In the genomic region with DNA sequence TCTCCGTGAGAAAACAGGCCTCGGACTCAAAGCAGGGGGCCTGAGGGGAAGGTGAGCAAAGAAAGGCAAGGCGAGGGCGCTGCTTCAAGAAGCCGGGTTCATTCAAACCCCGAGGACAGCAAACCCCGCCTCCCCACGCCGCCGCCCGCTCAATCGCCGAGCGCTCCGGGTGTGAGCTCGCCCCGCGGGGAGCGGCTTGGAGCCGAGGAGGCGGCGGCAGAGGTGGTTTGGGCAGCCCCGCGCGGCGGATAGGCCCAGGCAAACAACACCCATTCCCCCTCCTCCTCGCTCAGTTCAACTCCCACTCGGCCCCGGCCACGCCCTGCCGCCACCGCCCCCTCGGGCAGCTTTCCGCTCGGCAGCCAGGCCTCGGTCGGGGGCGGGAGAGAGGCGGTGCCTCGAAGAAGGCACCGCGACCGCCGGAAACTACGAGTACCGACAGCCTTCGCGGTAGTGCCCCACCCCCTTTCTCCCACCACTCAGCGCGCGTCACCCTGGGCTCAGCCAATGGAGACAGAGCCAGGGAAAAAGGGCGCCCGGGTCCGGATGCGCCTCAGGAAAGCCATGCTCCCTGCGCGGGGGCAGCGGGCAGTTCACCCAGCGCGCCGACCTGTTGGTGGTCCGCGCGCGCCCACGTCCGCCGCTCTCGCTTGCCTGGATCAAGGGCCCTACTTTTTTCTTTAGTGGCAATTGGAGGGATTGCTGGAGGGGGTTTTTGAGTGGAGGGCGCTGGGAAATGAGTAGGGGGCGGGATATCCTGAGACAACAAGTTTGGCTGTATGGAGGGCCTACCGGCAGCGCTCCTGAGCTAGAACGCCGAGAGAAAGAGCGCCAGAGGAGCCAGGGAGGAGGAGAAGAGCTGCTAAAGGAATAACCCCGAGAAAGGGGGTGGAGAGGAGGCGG, we compare ENCODE assay signal across 8 cellular contexts. TPM values are rescaled to one million over a fixed set of nuclear protein-coding genes. Genes with fewer than 3 reads are reported as not detected.
DNase-seq lines count a peak whose midpoint lies in the region; ATAC-seq lines count a peak whose summit lies in the region.

No MANE protein-coding gene starts in this region.

- H3K27me3 Mint-ChIP-seq in effector memory CD8-positive, alpha-beta T cell, result no peaks in the 10 kb centered on the region
- H3K27me3 Mint-ChIP-seq in memory B cell, result no peaks in the 10 kb centered on the region

- no peaks in the 10 kb centered on the region for H3K9me3 Mint-ChIP-seq in effector memory CD8-positive, alpha-beta T cell
- H3K9me3 Mint-ChIP-seq in memory B cell, result no peaks in the 10 kb centered on the region

- DNase-seq in COLO829 (ENCODE audit: low spot score) (peak; percentile 98), HT-29 (ENCODE audit: low spot score) (peak; percentile 99), memory B cell (ENCODE audit: low spot score in 2 of 2) (peak; percentile 97 to 100)
- DNase-seq in NK-92 treated with Interleukin-12 subunit alpha and Interleukin-12 subunit beta, amount 100 ng/mL, for 24 hours (lab: John Stamatoyannopoulos, UW), result peak; percentile 97
- peak; percentile 98 to 99 for DNase-seq in activated CD8-positive, alpha-beta memory T cell treated with anti-CD3 and anti-CD28 coated beads for 4 hours (ENCODE audit: low read depth in 2 of 2)
- peak; percentile 99 to 100 (median 99) for DNase-seq in effector memory CD8-positive, alpha-beta T cell
- DNase-seq in stimulated activated CD8-positive, alpha-beta memory T cell treated with anti-CD3 and anti-CD28 coated beads, Interleukin-12 subunit alpha, Interleukin-12 subunit beta, amount 100 ng/mL, for 1 hour (ENCODE audit: low read depth), result peak; percentile 98

- peaks cover 18% of the 10 kb centered on the region for H3K36me3 Mint-ChIP-seq in effector memory CD8-positive, alpha-beta T cell (ENCODE audit: insufficient read depth)
- peaks cover 15% of the 10 kb centered on the region for H3K36me3 Mint-ChIP-seq in memory B cell

- peaks cover 26 to 31% of the 10 kb centered on the region in 2 donors for H3K4me1 Mint-ChIP-seq in effector memory CD8-positive, alpha-beta T cell (ENCODE audit: low read depth in 2 of 2)
- peaks cover 27% of the 10 kb centered on the region for H3K4me1 Mint-ChIP-seq in memory B cell

- peak overlapping the region; percentile 100 for H3K4me3 Mint-ChIP-seq in effector memory CD8-positive, alpha-beta T cell
- H3K4me3 Mint-ChIP-seq in memory B cell, result peak overlapping the region; percentile 100

- ATAC-seq in GM21360 (IDR thresholded peaks at IDR 0.05; ENCODE audit: unreplicated experiment) (peak; percentile 73), memory B cell (ENCODE audit: low read depth) (peak; percentile 71)
- ATAC-seq in effector memory CD8-positive, alpha-beta T cell (replicated peaks), result peak; percentile 73

- peak overlapping the region; percentile 100 for H3K27ac Mint-ChIP-seq in effector memory CD8-positive, alpha-beta T cell
- H3K27ac Mint-ChIP-seq in memory B cell, result peak overlapping the region; percentile 97

RNA-seq across cellular contexts. Expression of a gene that starts 0.7 kb away (rescaled TPM):
- 4.5 and 5.5 TPM in 2 replicates for total RNA-seq in HT-29 (2014; rRNA removed; shearing (Covaris generic))

Comparison
In these comparisons a context has a peak if more than half of its experiments do, and no peak if none do; other contexts are left out.
1. Peak in every context shown above with its lines: DNase-seq and ATAC-seq.